ENCODE assay signal across 8 cellular contexts in genomic region chr19:34404109-34404909, GRCh38. TPM values are rescaled to one million over a fixed set of nuclear protein-coding genes. Genes with fewer than 3 reads are reported as not detected.
DNase-seq lines count a peak whose midpoint lies in the region; ATAC-seq and TF ChIP-seq lines count a peak whose summit lies in the region.

Gene PDCD2L, plus strand, starts transcription at chr19:34404399. Its CDS starts 32 bp downstream, at chr19:34404431.

- H4K20me1 ChIP-seq in SU-DHL-6 (ENCODE audit: low read depth, low read length): no peaks in the 10 kb centered on the region

- H3K4me3 ChIP-seq in SU-DHL-6 (ENCODE audit: insufficient read depth, low read length, poor library complexity, severe bottlenecking): peak within 1 kb of the TSS; percentile 76

- intact Hi-C loops in cardiac septum (cut with DNase I): no loop called here

- H3K4me1 Mint-ChIP-seq in activated naive CD8-positive, alpha-beta T cell treated with anti-CD3 and anti-CD28 coated beads, Interleukin-2, amount 10 ng/mL, durations not matched to agents 7 days and 5 days: peaks cover 17% of the 10 kb centered on the region
- no peaks in the 10 kb centered on the region for H3K4me1 Mint-ChIP-seq in type B pancreatic cell (ENCODE audit: unreplicated experiment)

- H2AFZ ChIP-seq in SU-DHL-6 (ENCODE audit: low read depth, low read length, severe bottlenecking): peak within 1 kb of the TSS; percentile 96

- H3K79me2 ChIP-seq in SU-DHL-6 (ENCODE audit: insufficient read depth, low read length): peaks cover 34% of the 10 kb centered on the region

- H3K27ac ChIP-seq in SU-DHL-6 (ENCODE audit: low read depth, low read length): peak within 1 kb of the TSS; percentile 66

- H3K27me3 Mint-ChIP-seq in activated naive CD8-positive, alpha-beta T cell treated with anti-CD3 and anti-CD28 coated beads, Interleukin-2, amount 10 ng/mL, durations not matched to agents 7 days and 5 days: no peaks in the 10 kb centered on the region
- no peaks in the 10 kb centered on the region for H3K27me3 Mint-ChIP-seq in type B pancreatic cell

- H3K27me3 ChIP-seq in SU-DHL-6 (ENCODE audit: low read length): no peaks in the 10 kb centered on the region

- H3K36me3 ChIP-seq in SU-DHL-6 (ENCODE audit: low read length): 0 out of 2 replicates have a peak, but pooled peaks cover 3% of the 10 kb centered on the region

- POLR2A ChIA-PET in activated naive CD8-positive, alpha-beta T cell treated with anti-CD3 and anti-CD28 coated beads, Interleukin-2, amount 10 ng/mL, durations not matched to agents 7 days and 5 days (lab: Charles Lee): interaction anchor here (0.9 to 2.8 kb wide), 3 partner anchors 19 to 26 kb away, joined by 3 to 21 read pairs (median 6); partner anchors contain the start of gene UBA2

- H3K9ac ChIP-seq in SU-DHL-6 (ENCODE audit: low read length): peak within 1 kb of the TSS; percentile 90

- TF ChIP-seq POLR2A in GM10847 (IDR thresholded peaks at IDR 0.05; ENCODE audit: extremely low read depth, insufficient read length): peak; percentile 82

- TF ChIP-seq CTCF in SU-DHL-6 (IDR thresholded peaks at IDR 0.05; ENCODE audit: insufficient read depth, low read length, poor library complexity, severe bottlenecking) (no peak), type B pancreatic cell (conservative IDR thresholded peaks at IDR 0.05) (no peak)

- H3K36me3 Mint-ChIP-seq in activated naive CD8-positive, alpha-beta T cell treated with anti-CD3 and anti-CD28 coated beads, Interleukin-2, amount 10 ng/mL, durations not matched to agents 7 days and 5 days: peaks cover 22% of the 10 kb centered on the region
- peaks cover 12% of the 10 kb centered on the region for H3K36me3 Mint-ChIP-seq in type B pancreatic cell

- H3K4me3 Mint-ChIP-seq in activated naive CD8-positive, alpha-beta T cell treated with anti-CD3 and anti-CD28 coated beads, Interleukin-2, amount 10 ng/mL, durations not matched to agents 7 days and 5 days: peak within 1 kb of the TSS; percentile 90
- peak within 1 kb of the TSS; percentile 92 for H3K4me3 Mint-ChIP-seq in type B pancreatic cell

- no peaks in the 10 kb centered on the region for H3K9me3 Mint-ChIP-seq in activated naive CD8-positive, alpha-beta T cell treated with anti-CD3 and anti-CD28 coated beads, Interleukin-2, amount 10 ng/mL, durations not matched to agents 7 days and 5 days
- no peaks in the 10 kb centered on the region for H3K9me3 Mint-ChIP-seq in type B pancreatic cell

- H3K9me2 ChIP-seq in SU-DHL-6 (replicated peaks; ENCODE audit: insufficient read depth, low read length): no peaks in the 10 kb centered on the region

- peak; percentile 88 for ATAC-seq in HG02759 (IDR thresholded peaks at IDR 0.05; ENCODE audit: unreplicated experiment)
- ATAC-seq in activated naive CD8-positive, alpha-beta T cell treated with anti-CD3 and anti-CD28 coated beads, Interleukin-2, amount 10 ng/mL, durations not matched to agents 7 days and 5 days (ENCODE audit: low read depth): peak; percentile 95

- DNase-seq in NCI-H1417 (lab: John Stamatoyannopoulos, UW) (peak; percentile 90 to 98 (median 96)), cardiac septum (ENCODE audit: low spot score) (peak; percentile 96), pons (ENCODE audit: low spot score) (peak; percentile 76), type B pancreatic cell (ENCODE audit: extremely low spot score, unreplicated experiment) (peak; percentile 91)
- peak; percentile 90 for DNase-seq in activated naive CD8-positive, alpha-beta T cell treated with anti-CD3 and anti-CD28 coated beads, Interleukin-2, amount 10 ng/mL, durations not matched to agents 7 days and 5 days

- H3F3A ChIP-seq in SU-DHL-6 (ENCODE audit: insufficient read depth): peaks cover 22% of the 10 kb centered on the region

- no peaks in the 10 kb centered on the region for H3K9me3 ChIP-seq in SU-DHL-6 (ENCODE audit: insufficient read depth, low read length)

- peak within 1 kb of the TSS; percentile 83 for H3K27ac Mint-ChIP-seq in activated naive CD8-positive, alpha-beta T cell treated with anti-CD3 and anti-CD28 coated beads, Interleukin-2, amount 10 ng/mL, durations not matched to agents 7 days and 5 days
- peak within 1 kb of the TSS; percentile 81 for H3K27ac Mint-ChIP-seq in type B pancreatic cell

- peak within 1 kb of the TSS; percentile 73 for H3K4me2 ChIP-seq in SU-DHL-6 (ENCODE audit: low read depth, low read length, poor library complexity, severe bottlenecking)

RNA-seq across cellular contexts. Expression of gene PDCD2L, which starts in this region (rescaled TPM):
- total RNA-seq in activated naive CD8-positive, alpha-beta T cell treated with anti-CD3 and anti-CD28 coated beads, Interleukin-2, amount 10 ng/mL, durations not matched to agents 7 days and 5 days: 10 to 100 TPM in 1 of 2 experiments, 1 to 10 TPM in 1; 9.4 to 13.3 TPM
- total RNA-seq in cardiac septum: 8.5 TPM
- 10.1 and 13.3 TPM in 2 replicates for total RNA-seq in type B pancreatic cell (ENCODE audit: low replicate concordance)

Comparison
In these comparisons a context has a peak if more than half of its experiments do, and no peak if none do; other contexts are left out.
1. Peak in every context shown above with its lines: DNase-seq, ATAC-seq, H3K4me3 ChIP-seq and H3K27ac ChIP-seq.